ENCODE assay signal across 11 cellular contexts in genomic region chr2:156526950-156527636, GRCh38.
DNase-seq lines count a peak whose midpoint lies in the region; ATAC-seq and TF ChIP-seq lines count a peak whose summit lies in the region.
"Had no signal": no experiment of that assay in that cellular context is flagged by ENCODE, and none has a peak within 500 bp of the region (broad histone marks: within the 10 kb centered on the region; RNA-seq: fewer than 3 reads in every experiment).

No MANE protein-coding gene starts in this region.

- POLR2A ChIA-PET in CD4-positive, alpha-beta T cell (lab: Charles Lee) = no interaction called here
- POLR2A ChIA-PET in naive thymus-derived CD8-positive, alpha-beta T cell (lab: Charles Lee) = no interaction called here

- TF ChIP-seq CTCF in osteoblast (IDR thresholded peaks at IDR 0.05; ENCODE audit: extremely low read depth, low read depth, low read length) = no peak
- no peak for TF ChIP-seq CTCF in CD4-positive, alpha-beta T cell (IDR thresholded peaks at IDR 0.05)

- H3K79me2 ChIP-seq in osteoblast (ENCODE audit: insufficient read depth, low read length) = no peaks in the 10 kb centered on the region

- ATAC-seq in GM18873 (IDR thresholded peaks at IDR 0.05; ENCODE audit: low FRiP score, unreplicated experiment) (peak; percentile 98), GM21526 (IDR thresholded peaks at IDR 0.05; ENCODE audit: low FRiP score, unreplicated experiment) (peak; percentile 94), HG03097 (IDR thresholded peaks at IDR 0.05; ENCODE audit: low FRiP score, unreplicated experiment) (peak; percentile 94)
- ATAC-seq in CD4-positive, alpha-beta T cell (ENCODE audit: poor library complexity) = no peak
- no peak for ATAC-seq in naive thymus-derived CD8-positive, alpha-beta T cell

- no peaks in the 10 kb centered on the region for H3K27me3 Mint-ChIP-seq in CD4-positive, alpha-beta T cell
- no peaks in the 10 kb centered on the region for H3K27me3 Mint-ChIP-seq in naive thymus-derived CD8-positive, alpha-beta T cell

- H3K4me1 ChIP-seq in osteoblast (ENCODE audit: insufficient read depth, low read length) = no peaks in the 10 kb centered on the region

- CTCF ChIA-PET in CD4-positive, alpha-beta T cell (lab: Charles Lee) = no interaction called here

- H3K4me3 Mint-ChIP-seq in CD4-positive, alpha-beta T cell = no peak overlapping the region
- H3K4me3 Mint-ChIP-seq in naive thymus-derived CD8-positive, alpha-beta T cell = no peak overlapping the region
- H3K4me3 Mint-ChIP-seq: T-helper 1 cell treated with Interleukin-12 subunit alpha and Interleukin-12 subunit beta and Interleukin-4 antibody, amounts not matched to agents 30 μg/mL and 1 μg/mL, for 36 hours had no signal

- H4K20me1 ChIP-seq in osteoblast (ENCODE audit: insufficient read depth, low read length) = no peaks in the 10 kb centered on the region

- H3K27ac Mint-ChIP-seq in CD4-positive, alpha-beta T cell = no peak overlapping the region
- no peak overlapping the region for H3K27ac Mint-ChIP-seq in naive thymus-derived CD8-positive, alpha-beta T cell
- H3K27ac Mint-ChIP-seq: T-helper 1 cell treated with Interleukin-12 subunit alpha and Interleukin-12 subunit beta and Interleukin-4 antibody, amounts not matched to agents 30 μg/mL and 1 μg/mL, for 36 hours had no signal

- no peak overlapping the region for H3K27ac ChIP-seq in osteoblast (ENCODE audit: low read depth, low read length)
- H3K27ac ChIP-seq in CD4-positive, alpha-beta T cell (ENCODE audit: low read depth, low read length) = no peak overlapping the region

- no peak overlapping the region for H2AFZ ChIP-seq in osteoblast (ENCODE audit: low read length)

- H3K4me1 Mint-ChIP-seq in CD4-positive, alpha-beta T cell (ENCODE audit: low read depth) = no peaks in the 10 kb centered on the region
- peaks cover 0 to 1% (median 0%) of the 10 kb centered on the region in 4 donors for H3K4me1 Mint-ChIP-seq in naive thymus-derived CD8-positive, alpha-beta T cell

- H3K36me3 ChIP-seq in osteoblast (ENCODE audit: insufficient read depth, low read length) = no peaks in the 10 kb centered on the region

- intact Hi-C loops in CD4-positive, alpha-beta T cell (cut with DNase I, micrococcal nuclease) = no loop called here

- no peaks in the 10 kb centered on the region for H3K27me3 ChIP-seq in osteoblast (ENCODE audit: insufficient read depth, low read length)
- no peaks in the 10 kb centered on the region for H3K27me3 ChIP-seq in CD4-positive, alpha-beta T cell (ENCODE audit: control insufficient read depth, insufficient read depth, low read length)

- no peaks in the 10 kb centered on the region for H3K9me3 ChIP-seq in osteoblast (ENCODE audit: low read depth, low read length)
- no peaks in the 10 kb centered on the region for H3K9me3 ChIP-seq in CD4-positive, alpha-beta T cell (ENCODE audit: control insufficient read depth, low read length)

- no peak overlapping the region for H3K4me3 ChIP-seq in osteoblast (ENCODE audit: insufficient read depth, low read length)

- H3K4me2 ChIP-seq in osteoblast (ENCODE audit: insufficient read depth, low read length) = no peak overlapping the region

- DNase-seq in kidney tubule cell (ENCODE audit: low spot score) (peak; percentile 4), osteoblast (ENCODE audit: insufficient read length, low spot score, missing footprints) (no peak)
- DNase-seq in CD4-positive, alpha-beta T cell = no peak
- no peak for DNase-seq in naive thymus-derived CD8-positive, alpha-beta T cell
- DNase-seq in activated effector memory CD4-positive, alpha-beta T cell treated with Interleukin-2 at 50 U/mL for 16 hours = no peak
- DNase-seq: DMS79, NCI-H1048 had no signal

- H3K36me3 Mint-ChIP-seq in CD4-positive, alpha-beta T cell (ENCODE audit: low read depth) = peaks cover 11% of the 10 kb centered on the region
- peaks cover 0 to 18% (median 17%) of the 10 kb centered on the region in 3 donors for H3K36me3 Mint-ChIP-seq in naive thymus-derived CD8-positive, alpha-beta T cell

- H3K9me3 Mint-ChIP-seq in CD4-positive, alpha-beta T cell = no peaks in the 10 kb centered on the region
- no peaks in the 10 kb centered on the region for H3K9me3 Mint-ChIP-seq in naive thymus-derived CD8-positive, alpha-beta T cell
- H3K9me3 Mint-ChIP-seq: T-helper 1 cell treated with Interleukin-12 subunit alpha and Interleukin-12 subunit beta and Interleukin-4 antibody, amounts not matched to agents 30 μg/mL and 1 μg/mL, for 36 hours had no signal

Comparison
In these comparisons a context has a peak if more than half of its experiments do, and no peak if none do; other contexts are left out.
1. ATAC-seq: peak in GM18873 (single experiment), GM21526 (single experiment) and HG03097 (single experiment); none in CD4-positive, alpha-beta T cell (single experiment) and naive thymus-derived CD8-positive, alpha-beta T cell (0 of 2).